26 cellular contexts compared by ENCODE assay signal in genomic region chr2:15084826-15085489, GRCh38.
DNase-seq lines count a peak whose midpoint lies in the region; ATAC-seq, FAIRE-seq and TF ChIP-seq lines count a peak whose summit lies in the region.
"Had no signal": no experiment of that assay in that cellular context is flagged by ENCODE, and none has a peak within 500 bp of the region (broad histone marks: within the 10 kb centered on the region; RNA-seq: fewer than 3 reads in every experiment).

No MANE protein-coding gene starts in this region.

- intact Hi-C loops in K562 (cut with micrococcal nuclease) (no loop called here), lower lobe of right lung (cut with DNase I) (no loop called here)

- 0 out of 4 replicates have a peak overlapping the region, but pooled peaks of 1 of the 2 experiments have one; percentile 31 for H3K9ac ChIP-seq in K562 (ENCODE audit: insufficient read depth in 1 of 2, low read depth in 2 of 2, low read length in 2 of 2)

- H3K9me3 ChIP-seq in K562 (replicated peaks; ENCODE audit: control insufficient read depth, insufficient read depth, low read depth, low read length) (no peaks in the 10 kb centered on the region), lower lobe of right lung (no peaks in the 10 kb centered on the region)
- H3K9me3 ChIP-seq: Caco-2, MG63 had no signal

- in situ Hi-C loops in K562 (cut with MboI): no loop called here

- no peak for TF ChIP-seq EP300 in K562 (IDR thresholded peaks at IDR 0.05; ENCODE audit: low read length)

- TF ChIP-seq POLR2A in K562 (conservative IDR thresholded peaks at IDR 0.05): no peak

- DNase-seq in NCI-H2227 (lab: John Stamatoyannopoulos, UW; ENCODE audit: unreplicated experiment) (peak; percentile 57), NCI-H2227 treated with DMSO at 0.1 percent for 48 hours (lab: John Stamatoyannopoulos, UW) (no peak), K562 (ENCODE audit: extremely low read depth in 1 of 4, low spot score in 3 of 4) (no peak), lower lobe of right lung (no peak), NCI-H2107 treated with DMSO at 0.1 percent for 48 hours (lab: John Stamatoyannopoulos, UW; ENCODE audit: unreplicated experiment) (no peak)
- DNase-seq in stimulated activated effector memory CD8-positive, alpha-beta T cell treated with anti-CD3 and anti-CD28 coated beads, Interleukin-12 subunit alpha, Interleukin-12 subunit beta, amount 100 ng/mL, for 72 hours (ENCODE audit: low spot score in 2 of 2): peak in 1 of 2 donors; percentile 22
- no peak for DNase-seq in stimulated activated CD4-positive, alpha-beta T cell treated with anti-CD3 and anti-CD28 coated beads, Interleukin-15, amount 100 ng/mL, for 24 hours
- DNase-seq: Caco-2; CD8-positive, alpha-beta T cell; GF-D8; GOT3; KG1; MG63; NCI-H1105 treated with DMSO at 0.1 percent for 48 hours; NCI-H146; NCI-H1930; NCI-H2107; NCI-H526 treated with DMSO at 0.1 percent for 48 hours; SIG-M5 had no signal

- H3K27me3 ChIP-seq in K562 (ENCODE audit: control insufficient read depth in 2 of 2, insufficient read depth in 2 of 2, low read length in 2 of 2): peaks cover 0 to 17% of the 10 kb centered on the region in 2 experiments; a peak in 2 of 5 replicates
- H3K27me3 ChIP-seq in lower lobe of right lung (ENCODE audit: low read depth): no peaks in the 10 kb centered on the region
- H3K27me3 ChIP-seq: MG63 had no signal

- CTCF ChIA-PET in K562 (lab: Yijun Ruan, JAX; ENCODE audit: low intra/inter-chr PET ratio): no interaction called here

- FAIRE-seq in K562 (lab: Jason Lieb, UNC): no peak
- FAIRE-seq: GM12891, RCC 7860 had no signal

- H3K4me3 ChIP-seq in K562 (no peak overlapping the region), lower lobe of right lung (no peak overlapping the region)
- H3K4me3 ChIP-seq: MG63 had no signal

- no peak for TF ChIP-seq RAD21 in K562 (CRISPR knock-in tag; conservative IDR thresholded peaks at IDR 0.05 in 1 of 2, IDR thresholded peaks at IDR 0.05 in 1 of 2)

- no peak overlapping the region for H3K27ac Mint-ChIP-seq in stimulated activated effector memory CD8-positive, alpha-beta T cell treated with anti-CD3 and anti-CD28 coated beads, Interleukin-12 subunit alpha, Interleukin-12 subunit beta, amount 100 ng/mL, for 72 hours
- H3K27ac Mint-ChIP-seq: B cell; CD8-positive, alpha-beta T cell had no signal

- H3K36me3 ChIP-seq in K562 (ENCODE audit: control insufficient read depth, insufficient read depth, low read length): no peaks in the 10 kb centered on the region
- no peaks in the 10 kb centered on the region for H3K36me3 ChIP-seq in lower lobe of right lung
- H3K36me3 ChIP-seq: MG63 had no signal

- H3K27ac ChIP-seq in K562 (ENCODE audit: extremely low read depth, low read depth, low read length): no peak overlapping the region
- H3K27ac ChIP-seq in lower lobe of right lung: no peak overlapping the region
- H3K27ac ChIP-seq: 22Rv1, C4-2B had no signal

- H4K20me1 ChIP-seq in K562 (replicated peaks; ENCODE audit: control insufficient read depth, insufficient read depth, low read length): no peaks in the 10 kb centered on the region

- POLR2A ChIA-PET in K562 (lab: Yijun Ruan, JAX): interaction anchor here (0.6 kb wide), 1 partner anchor 607 kb away, joined by 3 read pairs; no protein-coding TSS in a partner anchor

- H3K4me2 ChIP-seq in K562 (ENCODE audit: insufficient read depth, low read length): no peak overlapping the region

- ATAC-seq in K562: peak; percentile 68
- peak; percentile 9 to 19 for ATAC-seq in lower lobe of right lung
- ATAC-seq in stimulated activated effector memory CD8-positive, alpha-beta T cell treated with anti-CD3 and anti-CD28 coated beads, Interleukin-12 subunit alpha, Interleukin-12 subunit beta, amount 100 ng/mL, for 72 hours: peak; percentile 6
- ATAC-seq in HG03432 (IDR thresholded peaks at IDR 0.05; ENCODE audit: unreplicated experiment): no peak
- ATAC-seq: CD8-positive, alpha-beta T cell; HCT116 had no signal

- peaks cover 0 to 5% of the 10 kb centered on the region in 2 experiments; a peak in 1 of 5 replicates for H3K4me1 ChIP-seq in K562 (replicated peaks in 1 of 2; ENCODE audit: control insufficient read depth in 2 of 2, insufficient read depth in 2 of 2, low read length in 2 of 2)
- no peaks in the 10 kb centered on the region for H3K4me1 ChIP-seq in lower lobe of right lung
- H3K4me1 ChIP-seq: Caco-2 had no signal

- under 1% methylated on average over 31 of the region's 33 CpGs for WGBS in K562 (ENCODE audit: insufficient coverage, low coverage, missing lambda C conversion rate)

- H3K9me3 Mint-ChIP-seq in stimulated activated effector memory CD8-positive, alpha-beta T cell treated with anti-CD3 and anti-CD28 coated beads, Interleukin-12 subunit alpha, Interleukin-12 subunit beta, amount 100 ng/mL, for 72 hours: no peaks in the 10 kb centered on the region
- H3K9me3 Mint-ChIP-seq: CD8-positive, alpha-beta T cell had no signal

- H3K4me1 Mint-ChIP-seq in stimulated activated effector memory CD8-positive, alpha-beta T cell treated with anti-CD3 and anti-CD28 coated beads, Interleukin-12 subunit alpha, Interleukin-12 subunit beta, amount 100 ng/mL, for 72 hours: no peaks in the 10 kb centered on the region
- H3K4me1 Mint-ChIP-seq: B cell had no signal

- no peaks in the 10 kb centered on the region for H3K79me2 ChIP-seq in K562 (ENCODE audit: control insufficient read depth, insufficient read depth, low read length)

- H3K9me1 ChIP-seq in K562 (ENCODE audit: control insufficient read depth, insufficient read depth, low read length): no peaks in the 10 kb centered on the region

- no peak overlapping the region for H2AFZ ChIP-seq in K562 (ENCODE audit: low read depth, low read length)

- no TSS peak for BruUV-seq in K562 (replicated peaks; lab: Mats Ljungman, UMichigan)

- TF ChIP-seq CTCF in K562 (IDR thresholded peaks at IDR 0.05 in 2 of 3, conservative IDR thresholded peaks at IDR 0.05 in 1 of 3; ENCODE audit: insufficient read depth in 2 of 3, low read depth in 1 of 3, low read length in 3 of 3): no peak
- no peak for TF ChIP-seq CTCF in lower lobe of right lung (IDR thresholded peaks at IDR 0.05)

- H3K4me3 Mint-ChIP-seq in stimulated activated effector memory CD8-positive, alpha-beta T cell treated with anti-CD3 and anti-CD28 coated beads, Interleukin-12 subunit alpha, Interleukin-12 subunit beta, amount 100 ng/mL, for 72 hours: no peak overlapping the region
- H3K4me3 Mint-ChIP-seq: B cell; CD8-positive, alpha-beta T cell had no signal

- no peaks in the 10 kb centered on the region for H3K36me3 Mint-ChIP-seq in stimulated activated effector memory CD8-positive, alpha-beta T cell treated with anti-CD3 and anti-CD28 coated beads, Interleukin-12 subunit alpha, Interleukin-12 subunit beta, amount 100 ng/mL, for 72 hours
- H3K36me3 Mint-ChIP-seq: CD8-positive, alpha-beta T cell had no signal

TF ChIP-seq in K562, 482 proteins besides CTCF, POLR2A, EP300 and RAD21:
- no peak for TF ChIP-seq NFATC3 (IDR thresholded peaks at IDR 0.05)
- no peak for TF ChIP-seq BHLHE40 (IDR thresholded peaks at IDR 0.05; ENCODE audit: low read length)
- no peak for TF ChIP-seq ARID1B (IDR thresholded peaks at IDR 0.05)
- TF ChIP-seq ZNF232 (CRISPR knock-in tag; IDR thresholded peaks at IDR 0.05): no peak
- no peak for TF ChIP-seq KDM2B (CRISPR knock-in tag; IDR thresholded peaks at IDR 0.05)
- TF ChIP-seq HNRNPLL (IDR thresholded peaks at IDR 0.05; ENCODE audit: low read depth, low read length, poor library complexity, severe bottlenecking): no peak
- no peak for TF ChIP-seq SIX5 (IDR thresholded peaks at IDR 0.05; ENCODE audit: borderline replicate concordance in 1 of 2, insufficient read depth in 1 of 2, low read depth in 1 of 2, low read length in 2 of 2)
- no peak for TF ChIP-seq FOXP1 (CRISPR knock-in tag; IDR thresholded peaks at IDR 0.05)
- TF ChIP-seq CBFA2T3 (IDR thresholded peaks at IDR 0.05): no peak
- TF ChIP-seq XRCC3 (IDR thresholded peaks at IDR 0.05): no peak
- no peak for TF ChIP-seq ASH1L (IDR thresholded peaks at IDR 0.05; ENCODE audit: borderline replicate concordance, low read depth, partially characterized antibody)
- no peak for TF ChIP-seq FOXJ2 (tag; IDR thresholded peaks at IDR 0.05)
- TF ChIP-seq BACH1 (tag; IDR thresholded peaks at IDR 0.05): no peak
- no peak for TF ChIP-seq LEF1 (IDR thresholded peaks at IDR 0.05)
- no peak for TF ChIP-seq DDX20 (tag; IDR thresholded peaks at IDR 0.05; ENCODE audit: low read depth)
- TF ChIP-seq, protein P1, sequence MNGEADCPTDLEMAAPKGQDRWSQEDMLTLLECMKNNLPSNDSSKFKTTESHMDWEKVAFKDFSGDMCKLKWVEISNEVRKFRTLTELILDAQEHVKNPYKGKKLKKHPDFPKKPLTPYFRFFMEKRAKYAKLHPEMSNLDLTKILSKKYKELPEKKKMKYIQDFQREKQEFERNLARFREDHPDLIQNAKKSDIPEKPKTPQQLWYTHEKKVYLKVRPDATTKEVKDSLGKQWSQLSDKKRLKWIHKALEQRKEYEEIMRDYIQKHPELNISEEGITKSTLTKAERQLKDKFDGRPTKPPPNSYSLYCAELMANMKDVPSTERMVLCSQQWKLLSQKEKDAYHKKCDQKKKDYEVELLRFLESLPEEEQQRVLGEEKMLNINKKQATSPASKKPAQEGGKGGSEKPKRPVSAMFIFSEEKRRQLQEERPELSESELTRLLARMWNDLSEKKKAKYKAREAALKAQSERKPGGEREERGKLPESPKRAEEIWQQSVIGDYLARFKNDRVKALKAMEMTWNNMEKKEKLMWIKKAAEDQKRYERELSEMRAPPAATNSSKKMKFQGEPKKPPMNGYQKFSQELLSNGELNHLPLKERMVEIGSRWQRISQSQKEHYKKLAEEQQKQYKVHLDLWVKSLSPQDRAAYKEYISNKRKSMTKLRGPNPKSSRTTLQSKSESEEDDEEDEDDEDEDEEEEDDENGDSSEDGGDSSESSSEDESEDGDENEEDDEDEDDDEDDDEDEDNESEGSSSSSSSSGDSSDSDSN (IDR thresholded peaks at IDR 0.05; ENCODE audit: borderline replicate concordance in 1 of 2, low read depth in 2 of 2, low read length in 2 of 2): no peak
